ENCODE assay signal across 14 cellular contexts in the genomic region with DNA sequence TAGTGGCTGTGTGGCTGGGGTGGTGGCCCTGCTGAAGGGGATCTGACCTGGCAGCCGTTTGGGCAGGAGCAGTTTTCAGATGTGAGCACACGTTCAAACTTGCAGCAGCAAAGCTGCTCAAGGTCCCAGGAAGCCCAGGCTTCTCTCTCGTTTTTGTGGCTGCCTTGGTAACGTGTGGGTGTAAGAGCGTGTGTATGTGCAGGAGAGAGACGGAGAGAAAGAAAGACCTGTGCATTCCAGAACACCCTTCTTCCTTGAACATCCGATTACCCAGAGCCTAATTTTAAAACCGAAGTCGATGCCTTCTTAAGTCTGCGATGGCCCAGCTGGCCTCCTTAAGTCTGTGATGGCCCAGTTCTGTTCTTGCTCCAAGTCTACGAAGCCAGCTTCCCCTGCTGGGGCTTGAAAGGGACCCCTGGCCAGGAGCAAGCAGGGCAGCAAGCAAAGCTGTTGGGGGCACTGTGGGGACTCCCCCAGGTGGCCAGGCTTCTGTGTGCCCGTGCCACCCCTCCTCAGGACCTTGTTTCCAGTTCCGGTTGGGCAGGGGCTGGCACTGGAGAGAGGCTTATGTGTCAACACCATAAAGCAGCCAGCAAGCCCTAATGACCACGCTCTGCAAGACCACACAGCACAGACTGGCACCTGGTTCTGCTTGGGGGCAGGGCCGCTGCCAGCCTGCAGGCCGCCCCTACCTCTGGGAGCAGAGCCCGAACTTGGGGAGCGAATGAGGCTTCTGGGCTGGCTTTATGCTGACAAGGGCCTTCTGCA. TPM values are rescaled to one million over a fixed set of nuclear protein-coding genes. Genes with fewer than 3 reads are reported as not detected.
DNase-seq lines count a peak whose midpoint lies in the region; FAIRE-seq and TF ChIP-seq lines count a peak whose summit lies in the region.
"Had no signal": no experiment of that assay in that cellular context is flagged by ENCODE, and none has a peak within 500 bp of the region (broad histone marks: within the 10 kb centered on the region; RNA-seq: fewer than 3 reads in every experiment).

No MANE protein-coding gene starts in this region.

- intact Hi-C loops in esophagus squamous epithelium (cut with DNase I) = loop anchor here (5.0 kb wide), 1 partner anchor 395 kb away; the partner anchor contains the start of gene NPPC
- intact Hi-C loops in stomach (cut with DNase I; ENCODE audit: low total_unique reads) = loop anchor here (10.0 kb wide), 1 partner anchor 398 kb away; the partner anchor contains the start of gene NPPC

- no peak for TF ChIP-seq EP300 in stomach (IDR thresholded peaks at IDR 0.05)

- H3K27me3 ChIP-seq in esophagus squamous epithelium (no peaks in the 10 kb centered on the region), stomach (no peaks in the 10 kb centered on the region)

- H3K9me3 Mint-ChIP-seq in activated naive CD4-positive, alpha-beta T cell treated with anti-CD3 and anti-CD28 coated beads, Interleukin-2, amount 50 U/mL, for 24 hours = no peaks in the 10 kb centered on the region

- no peak for FAIRE-seq in D721Med (lab: Jason Lieb, UNC)

- peak overlapping the region; percentile 4 for H3K27ac Mint-ChIP-seq in activated naive CD4-positive, alpha-beta T cell treated with anti-CD3 and anti-CD28 coated beads, Interleukin-2, amount 50 U/mL, for 24 hours

- peaks cover 17 to 55% (median 23%) of the 10 kb centered on the region in 3 donors for H3K4me1 ChIP-seq in esophagus squamous epithelium
- peaks cover 9 to 31% (median 22%) of the 10 kb centered on the region in 4 donors for H3K4me1 ChIP-seq in stomach

- WGBS in esophagus squamous epithelium, 2 donors = 44 to 57% methylated on average over 6 to 9 of the region's 18 CpGs
- 86 to 94% (median 92%) methylated on average over 16 to 18 of the region's 18 CpGs for WGBS in stomach, 5 donors

- DNase-seq in activated naive CD4-positive, alpha-beta T cell (lab: John Stamatoyannopoulos, UW) = no peak
- DNase-seq in esophagus squamous epithelium (lab: John Stamatoyannopoulos, UW) (no peak), stomach (peak; percentile 13), SKM-1 treated with dmso at 0.1 percent for 144 hours (lab: John Stamatoyannopoulos, UW; ENCODE audit: unreplicated experiment) (no peak), D721Med (ENCODE audit: insufficient read length, low spot score) (no peak), NCI-H187 treated with DMSO at 0.1 percent for 48 hours (lab: John Stamatoyannopoulos, UW) (no peak)
- DNase-seq: activated CD4-positive, alpha-beta T cell treated with anti-CD3 and anti-CD28 coated beads for 1 hour; GM23248; Kasumi-1; NCI-H2107; NK-92 treated with Interleukin-12 subunit alpha and Interleukin-12 subunit beta, amount 100 ng/mL, for 24 hours had no signal

- H3K36me3 ChIP-seq in esophagus squamous epithelium (peaks cover 0 to 10% (median 0%) of the 10 kb centered on the region in 3 donors), stomach (no peaks in the 10 kb centered on the region)

- H3K27ac ChIP-seq in VCaP (peak overlapping the region; percentile 91; the same call in 1 of the 2 replicates), esophagus squamous epithelium (peak overlapping the region; percentile 28 to 60 (median 42)), stomach (no peak overlapping the region)
- H3K27ac ChIP-seq: GM23248 had no signal

- H3K4me3 Mint-ChIP-seq in activated naive CD4-positive, alpha-beta T cell treated with anti-CD3 and anti-CD28 coated beads, Interleukin-2, amount 50 U/mL, for 24 hours = peak overlapping the region; percentile 47

- no peaks in the 10 kb centered on the region for H3K36me3 Mint-ChIP-seq in activated naive CD4-positive, alpha-beta T cell treated with anti-CD3 and anti-CD28 coated beads, Interleukin-2, amount 50 U/mL, for 24 hours

- H3K9me3 ChIP-seq in esophagus squamous epithelium (no peaks in the 10 kb centered on the region), stomach (no peaks in the 10 kb centered on the region)

- peaks cover 64% of the 10 kb centered on the region for H3K4me1 Mint-ChIP-seq in activated naive CD4-positive, alpha-beta T cell treated with anti-CD3 and anti-CD28 coated beads, Interleukin-2, amount 50 U/mL, for 24 hours

- no peaks in the 10 kb centered on the region for H3K27me3 Mint-ChIP-seq in activated naive CD4-positive, alpha-beta T cell treated with anti-CD3 and anti-CD28 coated beads, Interleukin-2, amount 50 U/mL, for 24 hours

- TF ChIP-seq POLR2A in esophagus squamous epithelium (IDR thresholded peaks at IDR 0.05) (no peak), stomach (IDR thresholded peaks at IDR 0.05) (no peak)

- H3K4me3 ChIP-seq in esophagus squamous epithelium (no peak overlapping the region), stomach (no peak overlapping the region)
- H3K4me3 ChIP-seq: GM23248 had no signal

- TF ChIP-seq CTCF in VCaP (conservative IDR thresholded peaks at IDR 0.05) (no peak), esophagus squamous epithelium (IDR thresholded peaks at IDR 0.05) (no peak), stomach (IDR thresholded peaks at IDR 0.05) (no peak), D721Med (IDR thresholded peaks at IDR 0.05; ENCODE audit: insufficient read depth, missing control alignments) (no peak)

RNA-seq across cellular contexts. Expression of gene ALPP, which starts 55.8 kb away (rescaled TPM):
- not detected for total RNA-seq in esophagus squamous epithelium
- total RNA-seq in stomach = not detected
- polyA plus RNA-seq in stomach = not detected
- total RNA-seq: GM23248, SK-MEL-5 had no signal
- polyA plus RNA-seq: GM23248 had no signal

Comparison
In these comparisons a context has a peak if more than half of its experiments do, and no peak if none do; other contexts are left out.
1. H3K27ac ChIP-seq: peak in VCaP (single experiment) and esophagus squamous epithelium (4 of 4); none in stomach (0 of 5).